ENCODE assay signal across 22 cellular contexts in genomic region chr21:15390049-15390448, GRCh38.
"Had no signal": no experiment of that assay in that cellular context is flagged by ENCODE, and none has a peak within 500 bp of the region (broad histone marks: within the 10 kb centered on the region; RNA-seq: fewer than 3 reads in every experiment).

No MANE protein-coding gene starts in this region.

- ATAC-seq: HepG2, Right ventricle myocardium inferior had no signal

- H3K27me3 ChIP-seq: SJSA1 had no signal

- H3K4me3 ChIP-seq: SJSA1, SK-N-MC had no signal

- H3K36me3 ChIP-seq: SJSA1 had no signal

- H3K27ac ChIP-seq: SJSA1, SK-N-MC had no signal

- H3K9me3 ChIP-seq: SJSA1 had no signal

- DNase-seq: IMR-90, Karpas-422, KG1, MM.1S, NCI-H1092 treated with DMSO at 0.1 percent for 48 hours, NCI-H1436, NCI-H187, NCI-H2029, NCI-H2081 treated with DMSO at 0.1 percent for 48 hours, NCI-H2171, NCI-H226, NCI-H446, NCI-H510A, NCI-H524 treated with DMSO at 0.1 percent for 48 hours, NCI-H69, NCI-H774, RPMI8226, SHP77 treated with DMSO at 0.1 percent for 48 hours had no signal

- H3K4me1 ChIP-seq: SJSA1 had no signal
